Comparison of ENCODE assay signal across 1 cellular context in the genomic region with DNA sequence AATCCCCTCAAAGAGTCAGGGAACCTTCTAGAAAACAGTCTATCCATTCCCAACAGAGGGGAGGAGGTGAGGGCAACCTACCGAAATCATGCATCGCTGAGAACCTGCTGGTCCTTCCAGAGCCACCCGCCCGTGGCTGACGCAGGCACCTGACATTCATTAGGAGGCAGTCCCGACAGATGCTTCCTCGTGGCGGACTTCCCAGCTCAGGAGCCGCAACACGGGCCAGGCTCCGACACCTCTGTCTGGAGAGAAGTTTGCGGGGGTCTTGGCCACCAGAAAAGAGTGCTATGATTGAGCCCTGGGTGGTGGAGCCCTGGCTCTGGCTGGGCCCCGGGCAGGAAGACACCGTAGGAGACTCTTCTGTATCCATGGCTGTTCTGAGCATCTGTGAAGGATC.
TF ChIP-seq lines count a peak whose summit lies in the region.

No MANE protein-coding gene starts in this region.

TF ChIP-seq in HEK293, 187 proteins besides CTCF, POLR2A, EP300 and RAD21 (continued from another document):
- TF ChIP-seq ZNF138 (tag by site-specific recombination; IDR thresholded peaks at IDR 0.05; ENCODE audit: borderline replicate concordance) (no peak), ZNF473 (tag by site-specific recombination; IDR thresholded peaks at IDR 0.05) (no peak), ZNF280C (tag by site-specific recombination; IDR thresholded peaks at IDR 0.05) (no peak), ZNF530 (tag by site-specific recombination; IDR thresholded peaks at IDR 0.05; ENCODE audit: low read depth) (no peak), ZNF239 (tag by site-specific recombination; IDR thresholded peaks at IDR 0.05) (no peak)
- TF ChIP-seq, protein P1, sequence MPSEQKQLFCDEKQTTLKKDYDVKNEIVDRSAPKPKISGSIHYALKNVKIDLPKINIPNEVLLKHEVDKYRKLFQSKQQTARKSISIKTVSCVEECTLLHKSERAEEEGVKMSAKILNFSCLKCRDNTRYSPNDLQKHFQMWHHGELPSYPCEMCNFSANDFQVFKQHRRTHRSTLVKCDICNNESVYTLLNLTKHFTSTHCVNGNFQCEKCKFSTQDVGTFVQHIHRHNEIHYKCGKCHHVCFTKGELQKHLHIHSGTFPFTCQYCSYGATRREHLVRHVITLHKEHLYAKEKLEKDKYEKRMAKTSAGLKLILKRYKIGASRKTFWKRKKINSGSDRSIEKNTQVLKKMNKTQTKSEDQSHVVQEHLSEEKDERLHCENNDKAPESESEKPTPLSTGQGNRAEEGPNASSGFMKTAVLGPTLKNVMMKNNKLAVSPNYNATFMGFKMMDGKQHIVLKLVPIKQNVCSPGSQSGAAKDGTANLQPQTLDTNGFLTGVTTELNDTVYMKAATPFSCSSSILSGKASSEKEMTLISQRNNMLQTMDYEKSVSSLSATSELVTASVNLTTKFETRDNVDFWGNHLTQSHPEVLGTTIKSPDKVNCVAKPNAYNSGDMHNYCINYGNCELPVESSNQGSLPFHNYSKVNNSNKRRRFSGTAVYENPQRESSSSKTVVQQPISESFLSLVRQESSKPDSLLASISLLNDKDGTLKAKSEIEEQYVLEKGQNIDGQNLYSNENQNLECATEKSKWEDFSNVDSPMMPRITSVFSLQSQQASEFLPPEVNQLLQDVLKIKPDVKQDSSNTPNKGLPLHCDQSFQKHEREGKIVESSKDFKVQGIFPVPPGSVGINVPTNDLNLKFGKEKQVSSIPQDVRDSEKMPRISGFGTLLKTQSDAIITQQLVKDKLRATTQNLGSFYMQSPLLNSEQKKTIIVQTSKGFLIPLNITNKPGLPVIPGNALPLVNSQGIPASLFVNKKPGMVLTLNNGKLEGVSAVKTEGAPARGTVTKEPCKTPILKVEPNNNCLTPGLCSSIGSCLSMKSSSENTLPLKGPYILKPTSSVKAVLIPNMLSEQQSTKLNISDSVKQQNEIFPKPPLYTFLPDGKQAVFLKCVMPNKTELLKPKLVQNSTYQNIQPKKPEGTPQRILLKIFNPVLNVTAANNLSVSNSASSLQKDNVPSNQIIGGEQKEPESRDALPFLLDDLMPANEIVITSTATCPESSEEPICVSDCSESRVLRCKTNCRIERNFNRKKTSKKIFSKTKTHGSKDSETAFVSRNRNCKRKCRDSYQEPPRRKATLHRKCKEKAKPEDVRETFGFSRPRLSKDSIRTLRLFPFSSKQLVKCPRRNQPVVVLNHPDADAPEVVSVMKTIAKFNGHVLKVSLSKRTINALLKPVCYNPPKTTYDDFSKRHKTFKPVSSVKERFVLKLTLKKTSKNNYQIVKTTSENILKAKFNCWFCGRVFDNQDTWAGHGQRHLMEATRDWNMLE (tag by site-specific recombination; conservative IDR thresholded peaks at IDR 0.05; ENCODE audit: low read depth), result no peak
